In genomic region chr6:154510144-154510905, GRCh38 we compare ENCODE assay signal across 8 cellular contexts. TPM values are rescaled to one million over a fixed set of nuclear protein-coding genes. Genes with fewer than 3 reads are reported as not detected.
DNase-seq lines count a peak whose midpoint lies in the region; ATAC-seq and TF ChIP-seq lines count a peak whose summit lies in the region.

Gene CNKSR3 (minus strand): TSS chr6:154510685. CDS start chr6:154510114, 571 bp downstream.

- TF ChIP-seq CTCF in CD4-positive, alpha-beta T cell (IDR thresholded peaks at IDR 0.05) = no peak
- TF ChIP-seq CTCF in nephron (IDR thresholded peaks at IDR 0.05; ENCODE audit: unreplicated experiment in 3 of 3) (no peak), transverse colon (IDR thresholded peaks at IDR 0.05) (peak in 3 of 5 experiments; percentile 9 to 33 (median 14))

- peaks cover 15% of the 10 kb centered on the region for H3K4me1 Mint-ChIP-seq in CD4-positive, alpha-beta T cell (ENCODE audit: low read depth)
- peaks cover 4% of the 10 kb centered on the region for H3K4me1 Mint-ChIP-seq in activated T-helper 17 cell treated with anti-CD3 and anti-CD28 coated beads, Interleukin-2, amount 50 U/mL, for 72 hours
- H3K4me1 Mint-ChIP-seq in nephron = peaks cover 75% of the 10 kb centered on the region

- TF ChIP-seq POLR2A in GM19193 (IDR thresholded peaks at IDR 0.05; ENCODE audit: extremely low read depth, insufficient read depth, insufficient read length) (peak; percentile 66), transverse colon (IDR thresholded peaks at IDR 0.05) (peak; percentile 77)

- peak within 1 kb of the TSS; percentile 74 for H3K4me3 Mint-ChIP-seq in CD4-positive, alpha-beta T cell
- peak within 1 kb of the TSS; percentile 60 for H3K4me3 Mint-ChIP-seq in activated T-helper 17 cell treated with anti-CD3 and anti-CD28 coated beads, Interleukin-2, amount 50 U/mL, for 72 hours
- peak within 1 kb of the TSS; percentile 96 to 98 (median 97) for H3K4me3 Mint-ChIP-seq in nephron

- ATAC-seq in CD4-positive, alpha-beta T cell (ENCODE audit: poor library complexity) = no peak
- peak; percentile 71 for ATAC-seq in HG03342 (IDR thresholded peaks at IDR 0.05; ENCODE audit: unreplicated experiment)
- ATAC-seq in activated T-helper 17 cell treated with anti-CD3 and anti-CD28 coated beads, Interleukin-2, amount 50 U/mL, for 72 hours (replicated peaks) = peak; percentile 62

- 1% methylated on average over 70 of the region's 86 CpGs; no CpG with 5 or more reads in 1 of the 2 donors for WGBS in transverse colon (ENCODE audit: low coverage in 1 of 2), 2 donors

- peaks cover 68% of the 10 kb centered on the region for H3K27me3 Mint-ChIP-seq in CD4-positive, alpha-beta T cell
- peaks cover 52% of the 10 kb centered on the region for H3K27me3 Mint-ChIP-seq in activated T-helper 17 cell treated with anti-CD3 and anti-CD28 coated beads, Interleukin-2, amount 50 U/mL, for 72 hours
- no peaks in the 10 kb centered on the region for H3K27me3 Mint-ChIP-seq in nephron (ENCODE audit: low read depth)

- H3K9me3 Mint-ChIP-seq in CD4-positive, alpha-beta T cell = no peaks in the 10 kb centered on the region
- no peaks in the 10 kb centered on the region for H3K9me3 Mint-ChIP-seq in activated T-helper 17 cell treated with anti-CD3 and anti-CD28 coated beads, Interleukin-2, amount 50 U/mL, for 72 hours
- no peaks in the 10 kb centered on the region for H3K9me3 Mint-ChIP-seq in nephron

- no peaks in the 10 kb centered on the region for H3K9me3 ChIP-seq in CD4-positive, alpha-beta T cell (ENCODE audit: control insufficient read depth, low read length)
- H3K9me3 ChIP-seq in transverse colon = no peaks in the 10 kb centered on the region

- in situ Hi-C loops in transverse colon (cut with MboI; ENCODE audit: low pct_ligation_motif_present in 1 of 4, low pct_unique_long_range_greater_than_20kb in 1 of 4, low sequenced_read_pairs in 3 of 4) = no loop called here

- H3K27ac Mint-ChIP-seq in CD4-positive, alpha-beta T cell = no peak within 1 kb of the TSS
- H3K27ac Mint-ChIP-seq in activated T-helper 17 cell treated with anti-CD3 and anti-CD28 coated beads, Interleukin-2, amount 50 U/mL, for 72 hours = no peak within 1 kb of the TSS
- H3K27ac Mint-ChIP-seq in nephron = peak within 1 kb of the TSS; percentile 93 to 99 (median 97)

- H3K27ac ChIP-seq in CD4-positive, alpha-beta T cell (ENCODE audit: low read depth, low read length) = no peak within 1 kb of the TSS
- peak within 1 kb of the TSS; percentile 91 to 98 (median 96) for H3K27ac ChIP-seq in transverse colon

- TF ChIP-seq EP300 in transverse colon (IDR thresholded peaks at IDR 0.05; ENCODE audit: low read depth) = no peak

- peaks cover 31% of the 10 kb centered on the region for H3K27me3 ChIP-seq in CD4-positive, alpha-beta T cell (ENCODE audit: control insufficient read depth, insufficient read depth, low read length)
- no peaks in the 10 kb centered on the region for H3K27me3 ChIP-seq in transverse colon

- intact Hi-C loops in CD4-positive, alpha-beta T cell (cut with DNase I, micrococcal nuclease) = no loop called here
- intact Hi-C loops in transverse colon (cut with DNase I; ENCODE audit: low total_unique reads) = loop anchor here (5.0 kb wide), 1 partner anchor 63 kb away; no protein-coding TSS in a partner anchor

- H3K4me3 ChIP-seq in transverse colon = peak within 1 kb of the TSS; percentile 51 to 83 (median 77)

- POLR2A ChIA-PET in CD4-positive, alpha-beta T cell (lab: Charles Lee) = no interaction called here

- peaks cover 5 to 65% (median 30%) of the 10 kb centered on the region in 4 donors for H3K4me1 ChIP-seq in transverse colon

- CTCF ChIA-PET in CD4-positive, alpha-beta T cell (lab: Charles Lee) = no interaction called here

- DNase-seq in CD4-positive, alpha-beta T cell = peak in 1 of 10 experiments; percentile 8
- peak; percentile 99 for DNase-seq in NCI-H345 (lab: John Stamatoyannopoulos, UW)
- peak; percentile 85 for DNase-seq in foreskin melanocyte
- peak; percentile 81 for DNase-seq in transverse colon

- no peaks in the 10 kb centered on the region for H3K36me3 Mint-ChIP-seq in CD4-positive, alpha-beta T cell (ENCODE audit: low read depth)
- no peaks in the 10 kb centered on the region for H3K36me3 Mint-ChIP-seq in activated T-helper 17 cell treated with anti-CD3 and anti-CD28 coated beads, Interleukin-2, amount 50 U/mL, for 72 hours (ENCODE audit: low read depth)
- H3K36me3 Mint-ChIP-seq in nephron (ENCODE audit: low read depth) = peaks cover 21% of the 10 kb centered on the region

- H3K36me3 ChIP-seq in transverse colon = no peaks in the 10 kb centered on the region

RNA-seq across cellular contexts. Expression of gene CNKSR3, which starts in this region (rescaled TPM):
- total RNA-seq in CD4-positive, alpha-beta T cell = under 1 TPM in 1 of 2 experiments, not detected in 1; 0.14 TPM
- 1 to 10 TPM in 1 of 2 donors, not detected in 1; 1.5 TPM for total RNA-seq in activated T-helper 17 cell treated with anti-CD3 and anti-CD28 coated beads, Interleukin-2, amount 50 U/mL, for 72 hours
- 10 to 100 TPM in 3 of 4 donors, 1 to 10 TPM in 1; 4.0 to 27.3 (median 16.9) TPM for total RNA-seq in transverse colon

Comparison
In these comparisons a context has a peak if more than half of its experiments do, and no peak if none do; other contexts are left out.
1. H3K27ac Mint-ChIP-seq: peak in nephron (3 of 3); none in CD4-positive, alpha-beta T cell (single experiment) and activated T-helper 17 cell treated with anti-CD3 and anti-CD28 coated beads, Interleukin-2, amount 50 U/mL, for 72 hours (single experiment).
2. CTCF ChIP-seq: peak in transverse colon (3 of 5); none in CD4-positive, alpha-beta T cell (single experiment) and nephron (0 of 3).
3. Peak in every context shown above with its lines, with median percentiles within 50 percentile points of each other: H3K4me3 Mint-ChIP-seq.